Comparison of ENCODE assay signal across 1 cellular context in genomic region chr14:100408350-100409015, GRCh38.
TF ChIP-seq lines count a peak whose summit lies in the region.

No MANE protein-coding gene starts in this region.

TF ChIP-seq in A549, 52 proteins besides CTCF, POLR2A, EP300 and RAD21 (continued from another document):
- peak in 1 of 2 experiments; percentile 62; a peak in 3 of 5 replicates for TF ChIP-seq JUN (IDR thresholded peaks at IDR 0.05)
- no peak for TF ChIP-seq ZFP36 (IDR thresholded peaks at IDR 0.05; ENCODE audit: borderline replicate concordance, partially characterized antibody)
- no peak for TF ChIP-seq MAFK (IDR thresholded peaks at IDR 0.05; ENCODE audit: partially characterized antibody)
- TF ChIP-seq ZSCAN20 (CRISPR knock-in tag; IDR thresholded peaks at IDR 0.05): no peak
- no peak for TF ChIP-seq CHD2 (IDR thresholded peaks at IDR 0.05; ENCODE audit: low read length, partially characterized antibody)
- TF ChIP-seq BHLHE40 (IDR thresholded peaks at IDR 0.05; ENCODE audit: low read depth, low read length): no peak
